8 cellular contexts compared by ENCODE assay signal in genomic region chr2:11738589-11739436, GRCh38. TPM values are rescaled to one million over a fixed set of nuclear protein-coding genes. Genes with fewer than 3 reads are reported as not detected.
DNase-seq lines count a peak whose midpoint lies in the region; ATAC-seq and TF ChIP-seq lines count a peak whose summit lies in the region.

No MANE protein-coding gene starts in this region.

- intact Hi-C loops in mammary epithelial cell (cut with micrococcal nuclease) = loop anchor here (1.0 kb wide), 1 partner anchor 40 kb away; no protein-coding TSS in a partner anchor
- intact Hi-C loops in lower leg skin (cut with DNase I; ENCODE audit: low total_unique reads) = no loop called here

- CTCF ChIA-PET in mammary epithelial cell (lab: Charles Lee; ENCODE audit: low non-redundant PET) = interaction anchor here (0.5 to 1.1 kb wide), 2 partner anchors 12 to 13 kb away, joined by 3 to 5 read pairs; no protein-coding TSS in a partner anchor

- in situ Hi-C loops in mammary epithelial cell (cut with MboI; ENCODE audit: low sequenced_read_pairs in 2 of 2) = no loop called here

- H4K20me1 ChIP-seq in mammary epithelial cell (ENCODE audit: insufficient read depth, low read length) = no peaks in the 10 kb centered on the region

- no peaks in the 10 kb centered on the region for H3K9me3 ChIP-seq in mammary epithelial cell (replicated peaks; ENCODE audit: insufficient read depth, low read length)
- no peaks in the 10 kb centered on the region for H3K9me3 ChIP-seq in upper lobe of left lung

- WGBS in mammary epithelial cell (ENCODE audit: low coverage, missing lambda C conversion rate) = 49% methylated on average over 7 of the region's 8 CpGs
- 43 to 52% methylated on average over 8 of the region's 8 CpGs for WGBS in lower leg skin, 2 donors
- WGBS in upper lobe of left lung, 2 donors = 47 to 56% methylated on average over 6 to 8 of the region's 8 CpGs

- TF ChIP-seq CTCF in mammary epithelial cell (conservative IDR thresholded peaks at IDR 0.05 in 1 of 2, IDR thresholded peaks at IDR 0.05 in 1 of 2; ENCODE audit: extremely low read depth in 1 of 2, insufficient read depth in 1 of 2, low read depth in 1 of 2, low read length in 2 of 2) = peak; percentile 39 to 59
- no peak for TF ChIP-seq CTCF in lower leg skin (IDR thresholded peaks at IDR 0.05)
- TF ChIP-seq CTCF in upper lobe of left lung (IDR thresholded peaks at IDR 0.05) = peak in 5 of 6 experiments; percentile 16 to 63 (median 45)

- H3K4me3 ChIP-seq in mammary epithelial cell (replicated peaks in 1 of 3; ENCODE audit: insufficient read depth in 1 of 3, low read depth in 2 of 3, low read length in 3 of 3) (no peak overlapping the region), lower leg skin (ENCODE audit: low read depth, poor library complexity, severe bottlenecking) (no peak overlapping the region), upper lobe of left lung (no peak overlapping the region)

- no peak overlapping the region for H3K4me2 ChIP-seq in mammary epithelial cell (ENCODE audit: insufficient read depth, low read depth, low read length)

- TF ChIP-seq EP300 in upper lobe of left lung (IDR thresholded peaks at IDR 0.05) = no peak

- no peaks in the 10 kb centered on the region for H3K27me3 ChIP-seq in mammary epithelial cell (ENCODE audit: insufficient read depth, low read length)
- no peaks in the 10 kb centered on the region for H3K27me3 ChIP-seq in upper lobe of left lung

- dilution Hi-C loops in mammary epithelial cell (cut with HindIII; ENCODE audit: low sequenced_read_pairs) = no loop called here

- BruUV-seq in mammary epithelial cell (replicated peaks; lab: Mats Ljungman, UMichigan) = no TSS peak

- no peak overlapping the region for H3K9ac ChIP-seq in mammary epithelial cell (ENCODE audit: insufficient read depth, low read length)

- no peaks in the 10 kb centered on the region for H3K79me2 ChIP-seq in mammary epithelial cell (ENCODE audit: insufficient read depth, low read length)

- H2AFZ ChIP-seq in mammary epithelial cell (ENCODE audit: low read depth, low read length) = peak overlapping the region; percentile 63

- H3K27ac ChIP-seq in mammary epithelial cell (ENCODE audit: insufficient read depth, low read depth, low read length) = no peak overlapping the region
- peak overlapping the region in 1 of 4 donors; percentile 26 for H3K27ac ChIP-seq in upper lobe of left lung

- H3K36me3 ChIP-seq in mammary epithelial cell (ENCODE audit: insufficient read depth, low read length) (no peaks in the 10 kb centered on the region), upper lobe of left lung (no peaks in the 10 kb centered on the region)

- no peak for TF ChIP-seq POLR2A in lower leg skin (IDR thresholded peaks at IDR 0.05)
- no peak for TF ChIP-seq POLR2A in upper lobe of left lung (IDR thresholded peaks at IDR 0.05)

- ATAC-seq in HG02678 (IDR thresholded peaks at IDR 0.05; ENCODE audit: unreplicated experiment) (peak; percentile 76), upper lobe of left lung (ENCODE audit: low FRiP score in 2 of 2) (peak; percentile 79)

- H3K4me1 ChIP-seq in mammary epithelial cell (ENCODE audit: insufficient read depth, low read length) = peaks cover 29% of the 10 kb centered on the region
- H3K4me1 ChIP-seq in upper lobe of left lung = peaks cover 6 to 14% (median 12%) of the 10 kb centered on the region in 4 donors

- DNase-seq in SIG-M5 treated with dmso at 0.1 percent for 504 hours (lab: John Stamatoyannopoulos, UW; ENCODE audit: unreplicated experiment) (peak; percentile 34), SIG-M5 (lab: John Stamatoyannopoulos, UW) (no peak), OCI-M1 (lab: John Stamatoyannopoulos, UW) (peak; percentile 54), mammary epithelial cell (peak; percentile 37), lower leg skin (ENCODE audit: low spot score in 2 of 2) (peak; percentile 83 to 96), upper lobe of left lung (peak in 1 of 2 donors; percentile 93), foreskin melanocyte (no peak)

RNA-seq across cellular contexts. Expression of gene LPIN1, which starts 7.6 kb away (rescaled TPM):
- total RNA-seq in mammary epithelial cell (10 to 100 TPM; 28.3 to 54.8 TPM), lower leg skin (10 to 100 TPM; 15.6 to 45.8 (median 35.0) TPM), upper lobe of left lung (10 to 100 TPM; 45.9 to 87.0 (median 54.2) TPM)
- 58.5 TPM for polyA plus RNA-seq in mammary epithelial cell
- 66.3 TPM for polyA minus RNA-seq in mammary epithelial cell

Comparison
In these comparisons a context has a peak if more than half of its experiments do, and no peak if none do; other contexts are left out.
1. DNase-seq: peak in SIG-M5 treated with dmso at 0.1 percent for 504 hours (single experiment), OCI-M1 (single experiment), mammary epithelial cell (single experiment) and lower leg skin (2 of 2); none in SIG-M5 (single experiment) and foreskin melanocyte (single experiment).
2. CTCF ChIP-seq: peak in mammary epithelial cell (2 of 2) and upper lobe of left lung (5 of 6); none in lower leg skin (0 of 3).